1 cellular context compared by ENCODE assay signal in the genomic region with DNA sequence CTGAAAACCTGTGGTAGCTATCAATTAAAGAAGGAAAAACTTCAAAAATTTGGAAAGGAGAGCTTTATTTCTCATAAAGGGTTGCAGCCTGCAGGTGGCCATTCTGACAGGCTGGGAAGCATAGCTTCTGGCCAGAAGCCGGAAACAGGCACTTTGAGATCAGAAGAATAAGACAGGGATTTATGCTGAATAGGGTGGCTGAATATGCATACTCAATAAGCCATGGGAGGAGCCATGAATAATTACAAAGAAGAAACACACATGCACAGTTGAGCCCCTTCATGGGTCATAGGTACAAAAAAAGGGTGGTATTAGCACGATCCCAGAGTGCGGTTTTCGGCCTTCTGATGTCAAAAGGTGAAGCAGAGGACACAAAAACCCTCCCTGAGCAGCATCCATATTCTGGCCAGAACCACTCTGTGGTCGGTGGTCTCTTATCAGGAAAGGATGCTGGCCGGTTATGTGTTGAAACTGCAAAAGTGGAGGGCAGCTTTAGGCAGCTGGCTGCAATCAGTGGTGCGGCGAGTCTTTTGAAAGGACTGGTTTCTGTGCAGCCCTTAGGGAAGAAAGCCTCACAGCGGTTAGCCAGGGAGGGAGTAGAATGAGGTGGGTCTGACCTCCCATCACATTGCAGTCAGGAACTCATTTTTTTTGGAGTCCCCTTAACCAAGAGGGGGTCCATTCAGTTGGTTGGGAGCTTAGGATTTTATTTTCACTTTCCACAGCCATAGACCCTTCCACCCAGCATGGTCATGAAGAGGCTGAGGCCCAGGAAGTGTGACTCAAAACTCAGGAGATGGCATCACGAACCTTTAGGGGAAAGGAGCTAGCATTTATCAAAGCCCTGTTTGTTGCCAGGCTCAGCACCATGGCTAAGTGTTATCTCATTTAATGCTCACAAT.
TF ChIP-seq lines count a peak whose summit lies in the region.

No MANE protein-coding gene starts in this region.

TF ChIP-seq in GM23338, 12 proteins besides CTCF, POLR2A, EP300 and RAD21 (continued from another document):
- TF ChIP-seq, protein P1, sequence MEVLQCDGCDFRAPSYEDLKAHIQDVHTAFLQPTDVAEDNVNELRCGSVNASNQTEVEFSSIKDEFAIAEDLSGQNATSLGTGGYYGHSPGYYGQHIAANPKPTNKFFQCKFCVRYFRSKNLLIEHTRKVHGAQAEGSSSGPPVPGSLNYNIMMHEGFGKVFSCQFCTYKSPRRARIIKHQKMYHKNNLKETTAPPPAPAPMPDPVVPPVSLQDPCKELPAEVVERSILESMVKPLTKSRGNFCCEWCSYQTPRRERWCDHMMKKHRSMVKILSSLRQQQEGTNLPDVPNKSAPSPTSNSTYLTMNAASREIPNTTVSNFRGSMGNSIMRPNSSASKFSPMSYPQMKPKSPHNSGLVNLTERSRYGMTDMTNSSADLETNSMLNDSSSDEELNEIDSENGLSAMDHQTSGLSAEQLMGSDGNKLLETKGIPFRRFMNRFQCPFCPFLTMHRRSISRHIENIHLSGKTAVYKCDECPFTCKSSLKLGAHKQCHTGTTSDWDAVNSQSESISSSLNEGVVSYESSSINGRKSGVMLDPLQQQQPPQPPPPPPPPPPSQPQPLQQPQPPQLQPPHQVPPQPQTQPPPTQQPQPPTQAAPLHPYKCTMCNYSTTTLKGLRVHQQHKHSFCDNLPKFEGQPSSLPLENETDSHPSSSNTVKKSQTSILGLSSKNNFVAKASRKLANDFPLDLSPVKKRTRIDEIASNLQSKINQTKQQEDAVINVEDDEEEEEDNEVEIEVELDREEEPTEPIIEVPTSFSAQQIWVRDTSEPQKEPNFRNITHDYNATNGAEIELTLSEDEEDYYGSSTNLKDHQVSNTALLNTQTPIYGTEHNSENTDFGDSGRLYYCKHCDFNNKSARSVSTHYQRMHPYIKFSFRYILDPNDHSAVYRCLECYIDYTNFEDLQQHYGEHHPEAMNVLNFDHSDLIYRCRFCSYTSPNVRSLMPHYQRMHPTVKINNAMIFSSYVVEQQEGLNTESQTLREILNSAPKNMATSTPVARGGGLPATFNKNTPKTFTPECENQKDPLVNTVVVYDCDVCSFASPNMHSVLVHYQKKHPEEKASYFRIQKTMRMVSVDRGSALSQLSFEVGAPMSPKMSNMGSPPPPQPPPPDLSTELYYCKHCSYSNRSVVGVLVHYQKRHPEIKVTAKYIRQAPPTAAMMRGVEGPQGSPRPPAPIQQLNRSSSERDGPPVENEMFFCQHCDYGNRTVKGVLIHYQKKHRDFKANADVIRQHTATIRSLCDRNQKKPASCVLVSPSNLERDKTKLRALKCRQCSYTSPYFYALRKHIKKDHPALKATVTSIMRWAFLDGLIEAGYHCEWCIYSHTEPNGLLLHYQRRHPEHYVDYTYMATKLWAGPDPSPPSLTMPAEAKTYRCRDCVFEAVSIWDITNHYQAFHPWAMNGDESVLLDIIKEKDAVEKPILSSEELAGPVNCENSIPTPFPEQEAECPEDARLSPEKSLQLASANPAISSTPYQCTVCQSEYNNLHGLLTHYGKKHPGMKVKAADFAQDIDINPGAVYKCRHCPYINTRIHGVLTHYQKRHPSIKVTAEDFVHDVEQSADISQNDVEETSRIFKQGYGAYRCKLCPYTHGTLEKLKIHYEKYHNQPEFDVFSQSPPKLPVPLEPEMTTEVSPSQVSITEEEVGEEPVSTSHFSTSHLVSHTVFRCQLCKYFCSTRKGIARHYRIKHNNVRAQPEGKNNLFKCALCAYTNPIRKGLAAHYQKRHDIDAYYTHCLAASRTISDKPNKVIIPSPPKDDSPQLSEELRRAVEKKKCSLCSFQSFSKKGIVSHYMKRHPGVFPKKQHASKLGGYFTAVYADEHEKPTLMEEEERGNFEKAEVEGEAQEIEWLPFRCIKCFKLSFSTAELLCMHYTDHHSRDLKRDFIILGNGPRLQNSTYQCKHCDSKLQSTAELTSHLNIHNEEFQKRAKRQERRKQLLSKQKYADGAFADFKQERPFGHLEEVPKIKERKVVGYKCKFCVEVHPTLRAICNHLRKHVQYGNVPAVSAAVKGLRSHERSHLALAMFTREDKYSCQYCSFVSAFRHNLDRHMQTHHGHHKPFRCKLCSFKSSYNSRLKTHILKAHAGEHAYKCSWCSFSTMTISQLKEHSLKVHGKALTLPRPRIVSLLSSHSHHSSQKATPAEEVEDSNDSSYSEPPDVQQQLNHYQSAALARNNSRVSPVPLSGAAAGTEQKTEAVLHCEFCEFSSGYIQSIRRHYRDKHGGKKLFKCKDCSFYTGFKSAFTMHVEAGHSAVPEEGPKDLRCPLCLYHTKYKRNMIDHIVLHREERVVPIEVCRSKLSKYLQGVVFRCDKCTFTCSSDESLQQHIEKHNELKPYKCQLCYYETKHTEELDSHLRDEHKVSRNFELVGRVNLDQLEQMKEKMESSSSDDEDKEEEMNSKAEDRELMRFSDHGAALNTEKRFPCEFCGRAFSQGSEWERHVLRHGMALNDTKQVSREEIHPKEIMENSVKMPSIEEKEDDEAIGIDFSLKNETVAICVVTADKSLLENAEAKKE (CRISPR knock-in tag; IDR thresholded peaks at IDR 0.05): no peak
- TF ChIP-seq CREB1 (CRISPR knock-in tag; IDR thresholded peaks at IDR 0.05; ENCODE audit: low read depth): no peak
- TF ChIP-seq EZH2phosphoT487 (IDR thresholded peaks at IDR 0.05; ENCODE audit: unreplicated experiment): no peak
- TF ChIP-seq NANOG (IDR thresholded peaks at IDR 0.05; ENCODE audit: borderline replicate concordance): no peak
- TF ChIP-seq STAT1 (IDR thresholded peaks at IDR 0.05; ENCODE audit: unreplicated experiment): no peak
- TF ChIP-seq, protein P2, sequence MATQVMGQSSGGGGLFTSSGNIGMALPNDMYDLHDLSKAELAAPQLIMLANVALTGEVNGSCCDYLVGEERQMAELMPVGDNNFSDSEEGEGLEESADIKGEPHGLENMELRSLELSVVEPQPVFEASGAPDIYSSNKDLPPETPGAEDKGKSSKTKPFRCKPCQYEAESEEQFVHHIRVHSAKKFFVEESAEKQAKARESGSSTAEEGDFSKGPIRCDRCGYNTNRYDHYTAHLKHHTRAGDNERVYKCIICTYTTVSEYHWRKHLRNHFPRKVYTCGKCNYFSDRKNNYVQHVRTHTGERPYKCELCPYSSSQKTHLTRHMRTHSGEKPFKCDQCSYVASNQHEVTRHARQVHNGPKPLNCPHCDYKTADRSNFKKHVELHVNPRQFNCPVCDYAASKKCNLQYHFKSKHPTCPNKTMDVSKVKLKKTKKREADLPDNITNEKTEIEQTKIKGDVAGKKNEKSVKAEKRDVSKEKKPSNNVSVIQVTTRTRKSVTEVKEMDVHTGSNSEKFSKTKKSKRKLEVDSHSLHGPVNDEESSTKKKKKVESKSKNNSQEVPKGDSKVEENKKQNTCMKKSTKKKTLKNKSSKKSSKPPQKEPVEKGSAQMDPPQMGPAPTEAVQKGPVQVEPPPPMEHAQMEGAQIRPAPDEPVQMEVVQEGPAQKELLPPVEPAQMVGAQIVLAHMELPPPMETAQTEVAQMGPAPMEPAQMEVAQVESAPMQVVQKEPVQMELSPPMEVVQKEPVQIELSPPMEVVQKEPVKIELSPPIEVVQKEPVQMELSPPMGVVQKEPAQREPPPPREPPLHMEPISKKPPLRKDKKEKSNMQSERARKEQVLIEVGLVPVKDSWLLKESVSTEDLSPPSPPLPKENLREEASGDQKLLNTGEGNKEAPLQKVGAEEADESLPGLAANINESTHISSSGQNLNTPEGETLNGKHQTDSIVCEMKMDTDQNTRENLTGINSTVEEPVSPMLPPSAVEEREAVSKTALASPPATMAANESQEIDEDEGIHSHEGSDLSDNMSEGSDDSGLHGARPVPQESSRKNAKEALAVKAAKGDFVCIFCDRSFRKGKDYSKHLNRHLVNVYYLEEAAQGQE (IDR thresholded peaks at IDR 0.05; ENCODE audit: unreplicated experiment): no peak
- TF ChIP-seq ZNF331 (CRISPR knock-in tag; IDR thresholded peaks at IDR 0.05; ENCODE audit: low read depth): no peak
